ENCODE assay signal across 7 cellular contexts in genomic region chr1:845641-846040, GRCh38.
DNase-seq lines count a peak whose midpoint lies in the region; ATAC-seq and TF ChIP-seq lines count a peak whose summit lies in the region.
"Not testable (repeated sequence)": the region's sequence is repeated elsewhere in the genome, so short reads cannot be mapped to it uniquely, and the experiment has no call there.

No MANE protein-coding gene starts in this region.

- H3K4me1 Mint-ChIP-seq in Caco-2 (ENCODE audit: low read depth, unreplicated experiment) (peaks cover 14% of the 10 kb centered on the region), T-helper 17 cell (peaks cover 31% of the 10 kb centered on the region), immature natural killer cell (peaks cover 19 to 26% of the 10 kb centered on the region in 2 donors)
- H3K4me1 Mint-ChIP-seq in activated naive CD8-positive, alpha-beta T cell (ENCODE audit: low read depth) = peaks cover 47% of the 10 kb centered on the region
- H3K4me1 Mint-ChIP-seq in neural progenitor cell = not testable (repeated sequence)

- DNase-seq in Caco-2 = peak; percentile 70 to 84
- DNase-seq in T-helper 17 cell, immature natural killer cell: not testable (repeated sequence)
- DNase-seq in esophagus muscularis mucosa (ENCODE audit: extremely low spot score) = peak; percentile 14
- peak; percentile 56 for DNase-seq in neural progenitor cell (ENCODE audit: low spot score)

- TF ChIP-seq EP300 in esophagus muscularis mucosa (IDR thresholded peaks at IDR 0.05) = not testable (repeated sequence)

- H3K4me3 ChIP-seq in Caco-2 (ENCODE audit: low read depth, low read length); HUES64 (ENCODE audit: low read length); esophagus muscularis mucosa; neural progenitor cell: not testable (repeated sequence)

- not testable (repeated sequence) for H3K36me3 ChIP-seq in Caco-2 (ENCODE audit: control insufficient read depth, insufficient read depth, low read length); HUES64 (ENCODE audit: insufficient read depth, low read length); neural progenitor cell
- H3K36me3 ChIP-seq in esophagus muscularis mucosa = peaks cover 0 to 35% (median 20%) of the 10 kb centered on the region in 4 donors

- POLR2A ChIA-PET in Caco-2 (lab: Charles Lee) = not testable (repeated sequence)

- H3K79me2 ChIP-seq in neural progenitor cell (ENCODE audit: low read depth) = not testable (repeated sequence)

- H3K9ac ChIP-seq in HUES64 (ENCODE audit: low read depth, low read length) = peak overlapping the region; percentile 6; the same call in 1 of the 2 replicates
- not testable (repeated sequence) for H3K9ac ChIP-seq in neural progenitor cell

- not testable (repeated sequence) for ATAC-seq in T-helper 17 cell

- CTCF ChIA-PET in Caco-2 (lab: Charles Lee) = not testable (repeated sequence)

- not testable (repeated sequence) for H3K4me1 ChIP-seq in Caco-2; HUES64 (ENCODE audit: insufficient read depth, low read length); esophagus muscularis mucosa; neural progenitor cell

- H3K27ac Mint-ChIP-seq in Caco-2 (ENCODE audit: unreplicated experiment) = peak overlapping the region; percentile 75
- peak overlapping the region; percentile 57 for H3K27ac Mint-ChIP-seq in T-helper 17 cell
- peak overlapping the region; percentile 59 for H3K27ac Mint-ChIP-seq in activated naive CD8-positive, alpha-beta T cell
- H3K27ac Mint-ChIP-seq in immature natural killer cell = peak overlapping the region in 4 of 6 donors; percentile 14 to 50 (median 34)
- H3K27ac Mint-ChIP-seq in neural progenitor cell = not testable (repeated sequence)

- not testable (repeated sequence) for H2AFZ ChIP-seq in neural progenitor cell (replicated peaks)

- H4K20me1 ChIP-seq in neural progenitor cell (ENCODE audit: low read depth) = not testable (repeated sequence)

- not testable (repeated sequence) for H3F3A ChIP-seq in neural progenitor cell (ENCODE audit: low read depth)

- intact Hi-C loops in Caco-2 (cut with micrococcal nuclease; ENCODE audit: unreplicated experiment) = loop anchor here (10.0 kb wide), 1 partner anchor 71 kb away; no protein-coding TSS in a partner anchor
- intact Hi-C loops in esophagus muscularis mucosa (cut with DNase I) = not testable (repeated sequence)

- WGBS in HUES64 = 43% methylated on average over 2 of the region's 3 CpGs
- 84% methylated on average over 2 of the region's 3 CpGs for WGBS in esophagus muscularis mucosa

- not testable (repeated sequence) for H3K27me3 ChIP-seq in Caco-2 (replicated peaks; ENCODE audit: control insufficient read depth, insufficient read depth, low read length); HUES64 (ENCODE audit: insufficient read depth, low read length); esophagus muscularis mucosa; neural progenitor cell

- BruUV-seq in Caco-2 (replicated peaks; lab: Mats Ljungman, UMichigan) = not testable (repeated sequence)

- not testable (repeated sequence) for TF ChIP-seq CTCF in Caco-2 (IDR thresholded peaks at IDR 0.05; ENCODE audit: insufficient read depth in 1 of 2, low read depth in 1 of 2, low read length in 1 of 2, severe bottlenecking in 1 of 2, unreplicated experiment in 1 of 2); esophagus muscularis mucosa (IDR thresholded peaks at IDR 0.05); neural progenitor cell (IDR thresholded peaks at IDR 0.05)

- not testable (repeated sequence) for TF ChIP-seq POLR2A in esophagus muscularis mucosa (IDR thresholded peaks at IDR 0.05; ENCODE audit: low read depth)

- not testable (repeated sequence) for H3K9me3 ChIP-seq in Caco-2; HUES64 (ENCODE audit: insufficient read depth, low read depth, low read length); T-helper 17 cell (ENCODE audit: control insufficient read depth, low read length, poor library complexity, severe bottlenecking); esophagus muscularis mucosa; neural progenitor cell (ENCODE audit: low read depth)

- H3K27me3 Mint-ChIP-seq in Caco-2 (ENCODE audit: insufficient read depth, unreplicated experiment); T-helper 17 cell; activated naive CD8-positive, alpha-beta T cell; immature natural killer cell (ENCODE audit: low read depth in 3 of 3); neural progenitor cell (ENCODE audit: insufficient read depth, low read depth): not testable (repeated sequence)

- not testable (repeated sequence) for H3K27ac ChIP-seq in HUES64 (ENCODE audit: low read depth, low read length); esophagus muscularis mucosa (replicated peaks in 1 of 4); neural progenitor cell

- H3K4me3 Mint-ChIP-seq in Caco-2 (ENCODE audit: unreplicated experiment) = peak overlapping the region; percentile 47
- H3K4me3 Mint-ChIP-seq in T-helper 17 cell; activated naive CD8-positive, alpha-beta T cell; immature natural killer cell; neural progenitor cell: not testable (repeated sequence)

- H3K36me3 Mint-ChIP-seq in Caco-2 (ENCODE audit: insufficient read depth, unreplicated experiment); T-helper 17 cell (ENCODE audit: low read depth); activated naive CD8-positive, alpha-beta T cell; immature natural killer cell; neural progenitor cell: not testable (repeated sequence)

- not testable (repeated sequence) for H3K9me3 Mint-ChIP-seq in Caco-2 (ENCODE audit: unreplicated experiment); activated naive CD8-positive, alpha-beta T cell (ENCODE audit: low read depth); immature natural killer cell; neural progenitor cell

- peak overlapping the region; percentile 28 for H3K4me2 ChIP-seq in neural progenitor cell
